In genomic region chr19:17184381-17184841, GRCh38 we compare ENCODE assay signal across 2 cellular contexts.
TF ChIP-seq lines count a peak whose summit lies in the region.

No MANE protein-coding gene starts in this region.

TF ChIP-seq in WTC11, 78 proteins besides CTCF, POLR2A, EP300 and RAD21 (continued from another document):
- no peak for TF ChIP-seq ZNF532 (CRISPR knock-in tag; IDR thresholded peaks at IDR 0.05; ENCODE audit: borderline replicate concordance)
- no peak for TF ChIP-seq CREB1 (CRISPR knock-in tag; IDR thresholded peaks at IDR 0.05)
- TF ChIP-seq ZNF425 (CRISPR knock-in tag; conservative IDR thresholded peaks at IDR 0.05) = no peak
- no peak for TF ChIP-seq ATF6 (CRISPR knock-in tag; IDR thresholded peaks at IDR 0.05)
- no peak for TF ChIP-seq ZNF263 (CRISPR knock-in tag; IDR thresholded peaks at IDR 0.05; ENCODE audit: low read depth)

TF ChIP-seq in GM12878, 131 proteins besides CTCF, POLR2A, EP300 and RAD21 (continued from another document):
- TF ChIP-seq ZBTB11 (CRISPR knock-in tag; IDR thresholded peaks at IDR 0.05) = no peak
- TF ChIP-seq NR2C2 (IDR thresholded peaks at IDR 0.05; ENCODE audit: borderline replicate concordance, control insufficient read depth, insufficient read length, low read depth) = no peak
